24 cellular contexts compared by ENCODE assay signal in the genomic region with DNA sequence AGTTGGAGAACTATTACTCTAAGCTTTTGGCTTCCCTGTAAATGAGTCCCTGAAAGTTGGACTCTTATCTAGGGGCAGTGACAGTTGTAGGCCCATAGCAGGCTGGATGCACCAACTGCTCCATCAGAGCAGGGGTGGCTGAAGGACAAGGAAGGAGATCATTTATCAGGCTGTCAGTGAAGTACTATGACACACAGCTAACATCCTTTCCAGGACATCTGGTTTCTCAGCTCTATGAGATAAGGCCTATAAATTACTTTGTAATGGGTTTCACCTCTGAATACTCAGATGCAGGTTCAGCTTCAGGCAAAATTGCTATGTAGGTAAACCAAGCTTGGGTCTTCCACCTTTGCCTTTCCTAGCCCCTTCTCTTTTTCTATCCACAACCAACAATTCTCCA.
"Had no signal": no experiment of that assay in that cellular context is flagged by ENCODE, and none has a peak within 500 bp of the region (broad histone marks: within the 10 kb centered on the region; RNA-seq: fewer than 3 reads in every experiment).

No MANE protein-coding gene starts in this region.

- FAIRE-seq: endometrium, kidney had no signal

- H3K9ac ChIP-seq: neural progenitor cell had no signal

- H3K4me2 ChIP-seq: neural progenitor cell had no signal

- H2AFZ ChIP-seq: neural progenitor cell had no signal

- H3K4me3 ChIP-seq: body of pancreas, cardiac muscle cell, heart left ventricle, left lung, neural progenitor cell, testis had no signal

- H3K4me1 ChIP-seq: body of pancreas, left lung had no signal

- H3K27ac ChIP-seq: body of pancreas, cardiac muscle cell, heart left ventricle, left lung, neural progenitor cell, testis, VCaP had no signal

- H3K27me3 ChIP-seq: body of pancreas, heart left ventricle, left lung, neural progenitor cell, testis had no signal

- H3K9me3 ChIP-seq: body of pancreas, heart left ventricle, left lung, testis had no signal

- ATAC-seq: activated CD8-positive, alpha-beta memory T cell treated with anti-CD3 and anti-CD28 coated beads, Interleukin-2, amount 10 ng/mL, durations not matched to agents 7 days and 5 days; activated CD8-positive, alpha-beta T cell treated with anti-CD3 and anti-CD28 coated beads for 36 hours; activated naive CD8-positive, alpha-beta T cell treated with anti-CD3 and anti-CD28 coated beads, Interleukin-2, amount 50 U/mL, for 24 hours; body of pancreas; heart left ventricle; left lung; naive thymus-derived CD8-positive, alpha-beta T cell had no signal

- DNase-seq: activated CD4-positive, alpha-beta T cell treated with anti-CD3 and anti-CD28 coated beads, Interleukin-2, amount 10 ng/mL, durations not matched to agents 7 days and 5 days; activated CD4-positive, CD25-positive, alpha-beta regulatory T cell treated with anti-CD3 and anti-CD28 coated beads, Interleukin-2, amount 50 U/mL, for 72 hours; activated CD8-positive, alpha-beta memory T cell treated with anti-CD3 and anti-CD28 coated beads, Interleukin-2, amount 10 ng/mL, durations not matched to agents 7 days and 5 days; activated CD8-positive, alpha-beta T cell treated with anti-CD3 and anti-CD28 coated beads for 36 hours; activated gamma-delta T cell; activated naive CD4-positive, alpha-beta T cell treated with anti-CD3 and anti-CD28 coated beads, Interleukin-2, amount 50 U/mL, for 16 hours; activated naive CD8-positive, alpha-beta T cell treated with anti-CD3 and anti-CD28 coated beads, Interleukin-2, amount 50 U/mL, for 24 hours; anterior cingulate cortex; body of pancreas; effector CD4-positive, alpha-beta T cell; heart left ventricle; kidney; left lung; naive thymus-derived CD8-positive, alpha-beta T cell; retina; stimulated activated CD4-positive, alpha-beta T cell treated with anti-CD3 and anti-CD28 coated beads, Interleukin-4, amount 100 ng/mL, for 1 hour; stimulated activated naive CD4-positive, alpha-beta T cell; T1000; testis; trophoblast cell had no signal

- H3K36me3 ChIP-seq: cardiac muscle cell, heart left ventricle, left lung, neural progenitor cell had no signal
